ENCODE assay signal across 15 cellular contexts in genomic region chr17:46053911-46054534, GRCh38. TPM values are rescaled to one million over a fixed set of nuclear protein-coding genes. Genes with fewer than 3 reads are reported as not detected.
A peak's percentile ranks its signal among the peaks of the same experiment; 100 is the strongest.
DNase-seq lines count a peak whose midpoint lies in the region; ATAC-seq and TF ChIP-seq lines count a peak whose summit lies in the region.
"Had no signal": no experiment of that assay in that cellular context is flagged by ENCODE, and none has a peak within 500 bp of the region (broad histone marks: within the 10 kb centered on the region; RNA-seq: fewer than 3 reads in every experiment).

No MANE protein-coding gene starts in this region.

- ATAC-seq in SK-N-SH treated with all-trans-retinoic acid at 6 μM for 48 hours = peak; percentile 14; the same call in 1 of the 3 replicates
- ATAC-seq in gastrocnemius medialis = peak in 1 of 2 donors; percentile 10
- ATAC-seq in HG03342 (IDR thresholded peaks at IDR 0.05; ENCODE audit: unreplicated experiment) = no peak
- ATAC-seq: activated naive CD4-positive, alpha-beta T cell treated with anti-CD3 and anti-CD28 coated beads, Interleukin-2, amount 50 U/mL, for 72 hours had no signal

- H3K4me2 ChIP-seq in SK-N-SH = no peak overlapping the region

- H3K4me1 Mint-ChIP-seq in chondrocyte (ENCODE audit: low read depth) = peaks cover 28% of the 10 kb centered on the region

- no peak for TF ChIP-seq RAD21 in SK-N-SH (IDR thresholded peaks at IDR 0.05; ENCODE audit: low read length)

- no peak overlapping the region for H3K9ac ChIP-seq in SK-N-SH

- H3K4me3 ChIP-seq in SK-N-SH (ENCODE audit: low read depth in 2 of 2, low read length in 1 of 2) = no peak overlapping the region
- H3K4me3 ChIP-seq in gastrocnemius medialis = no peak overlapping the region
- H3K4me3 ChIP-seq: esophagus muscularis mucosa had no signal

- peaks cover 2 to 17% of the 10 kb centered on the region in 2 experiments; a peak in 3 of 4 replicates for H3K4me1 ChIP-seq in SK-N-SH (ENCODE audit: control insufficient read depth in 1 of 2, insufficient read depth in 2 of 2, low read depth in 1 of 2, low read length in 1 of 2)
- peaks cover 24 to 26% of the 10 kb centered on the region in 2 donors for H3K4me1 ChIP-seq in gastrocnemius medialis

- no peaks in the 10 kb centered on the region for H3K9me3 ChIP-seq in SK-N-SH
- H3K9me3 ChIP-seq in gastrocnemius medialis = no peaks in the 10 kb centered on the region
- H3K9me3 ChIP-seq: esophagus muscularis mucosa had no signal

- TF ChIP-seq EP300 in SK-N-SH (IDR thresholded peaks at IDR 0.05; ENCODE audit: borderline replicate concordance in 1 of 2, low read depth in 1 of 2, low read length in 1 of 2) = no peak

- WGBS in SK-N-SH (ENCODE audit: low lambda C conversion rate) = 87% methylated on average over 8 of the region's 8 CpGs

- H3K36me3 ChIP-seq in SK-N-SH (replicated peaks in 1 of 2; ENCODE audit: control insufficient read depth in 1 of 2, insufficient read depth in 2 of 2, low read length in 1 of 2) (peaks cover 16 to 42% of the 10 kb centered on the region in 2 experiments), gastrocnemius medialis (peaks cover 0 to 16% of the 10 kb centered on the region in 2 donors)

- intact Hi-C loops in gastrocnemius medialis (cut with DNase I; ENCODE audit: low total_unique reads) = no loop called here

- H3K27me3 ChIP-seq in SK-N-SH (ENCODE audit: insufficient read depth) (no peaks in the 10 kb centered on the region), gastrocnemius medialis (no peaks in the 10 kb centered on the region)
- H3K27me3 ChIP-seq: esophagus muscularis mucosa had no signal

- TF ChIP-seq CTCF in SK-N-SH (IDR thresholded peaks at IDR 0.05) (no peak), chondrocyte (IDR thresholded peaks at IDR 0.05) (no peak), gastrocnemius medialis (IDR thresholded peaks at IDR 0.05 in 4 of 5, conservative IDR thresholded peaks at IDR 0.05 in 1 of 5) (no peak), GM20000 (IDR thresholded peaks at IDR 0.05; ENCODE audit: extremely low read depth, missing control alignments) (no peak)

- DNase-seq in SK-N-SH (no peak), RPMI7951 (ENCODE audit: low read depth) (peak; percentile 42), chondrocyte (ENCODE audit: low spot score) (no peak), gastrocnemius medialis (no peak), GM20000 (ENCODE audit: low spot score) (no peak), SKM-1 treated with dmso at 0.1 percent for 144 hours (lab: John Stamatoyannopoulos, UW; ENCODE audit: unreplicated experiment) (no peak)
- DNase-seq: cortex of kidney, NCI-H345 had no signal

- H2AFZ ChIP-seq in SK-N-SH (ENCODE audit: low read depth) = no peak overlapping the region

- peaks cover 39% of the 10 kb centered on the region for H3F3A ChIP-seq in SK-N-SH (replicated peaks; ENCODE audit: insufficient read depth)

- no peaks in the 10 kb centered on the region for H3K9me3 Mint-ChIP-seq in chondrocyte (ENCODE audit: low read depth)
- H3K9me3 Mint-ChIP-seq: activated naive CD4-positive, alpha-beta T cell treated with anti-CD3 and anti-CD28 coated beads, Interleukin-2, amount 50 U/mL, for 72 hours had no signal

- peaks cover 67% of the 10 kb centered on the region for H3K79me2 ChIP-seq in SK-N-SH (ENCODE audit: insufficient read depth)

- H3K27me3 Mint-ChIP-seq in chondrocyte (ENCODE audit: low read depth) = no peaks in the 10 kb centered on the region

- CTCF ChIA-PET in SK-N-SH (lab: Yijun Ruan, JAX) = interaction anchor here (1.0 to 1.7 kb wide), 3 partner anchors 9 to 18 kb away, joined by 3 to 4 read pairs (median 4); no protein-coding TSS in a partner anchor

- H3K4me3 Mint-ChIP-seq in chondrocyte (ENCODE audit: unreplicated experiment) = no peak overlapping the region

- TF ChIP-seq POLR2A in gastrocnemius medialis (IDR thresholded peaks at IDR 0.05) = no peak

- H3K27ac ChIP-seq in SK-N-SH (ENCODE audit: low read depth in 2 of 2, low read length in 1 of 2) (no peak overlapping the region), gastrocnemius medialis (peak overlapping the region in 3 of 4 donors; percentile 22 to 40 (median 32))
- H3K27ac ChIP-seq: 22Rv1, esophagus muscularis mucosa had no signal

- no peaks in the 10 kb centered on the region for H3K9me2 ChIP-seq in SK-N-SH

- H3K27ac Mint-ChIP-seq in chondrocyte (ENCODE audit: unreplicated experiment) = peak overlapping the region; percentile 77
- H3K27ac Mint-ChIP-seq: activated naive CD4-positive, alpha-beta T cell treated with anti-CD3 and anti-CD28 coated beads, Interleukin-2, amount 50 U/mL, for 72 hours had no signal

- POLR2A ChIA-PET in SK-N-SH (lab: Yijun Ruan, JAX) = no interaction called here

- H3K36me3 Mint-ChIP-seq in chondrocyte (ENCODE audit: low read depth) = peaks cover 24% of the 10 kb centered on the region

- peaks cover 52% of the 10 kb centered on the region for H4K20me1 ChIP-seq in SK-N-SH (ENCODE audit: insufficient read depth)

- in situ Hi-C loops in gastrocnemius medialis (cut with MboI; ENCODE audit: low sequenced_read_pairs in 4 of 4) = no loop called here

TF ChIP-seq in SK-N-SH treated with all-trans-retinoic acid at 6 μM for 48 hours, 23 proteins besides CTCF, POLR2A, EP300 and RAD21 (continues in another document):
- TF ChIP-seq, protein P1, sequence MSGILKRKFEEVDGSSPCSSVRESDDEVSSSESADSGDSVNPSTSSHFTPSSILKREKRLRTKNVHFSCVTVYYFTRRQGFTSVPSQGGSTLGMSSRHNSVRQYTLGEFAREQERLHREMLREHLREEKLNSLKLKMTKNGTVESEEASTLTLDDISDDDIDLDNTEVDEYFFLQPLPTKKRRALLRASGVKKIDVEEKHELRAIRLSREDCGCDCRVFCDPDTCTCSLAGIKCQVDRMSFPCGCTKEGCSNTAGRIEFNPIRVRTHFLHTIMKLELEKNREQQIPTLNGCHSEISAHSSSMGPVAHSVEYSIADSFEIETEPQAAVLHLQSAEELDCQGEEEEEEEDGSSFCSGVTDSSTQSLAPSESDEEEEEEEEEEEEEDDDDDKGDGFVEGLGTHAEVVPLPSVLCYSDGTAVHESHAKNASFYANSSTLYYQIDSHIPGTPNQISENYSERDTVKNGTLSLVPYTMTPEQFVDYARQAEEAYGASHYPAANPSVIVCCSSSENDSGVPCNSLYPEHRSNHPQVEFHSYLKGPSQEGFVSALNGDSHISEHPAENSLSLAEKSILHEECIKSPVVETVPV (CRISPR knock-in tag; IDR thresholded peaks at IDR 0.05) = no peak
- TF ChIP-seq RARB (CRISPR knock-in tag; IDR thresholded peaks at IDR 0.05) (no peak), OSR1 (CRISPR knock-in tag; IDR thresholded peaks at IDR 0.05) (no peak), TCF4 (CRISPR knock-in tag; IDR thresholded peaks at IDR 0.05; ENCODE audit: borderline replicate concordance) (no peak), ZC3H10 (CRISPR knock-in tag; IDR thresholded peaks at IDR 0.05) (no peak), ZFP3 (CRISPR knock-in tag; IDR thresholded peaks at IDR 0.05) (no peak), ZNF70 (CRISPR knock-in tag; IDR thresholded peaks at IDR 0.05) (no peak)

TF ChIP-seq in SK-N-SH, 30 proteins besides CTCF, POLR2A, EP300 and RAD21:
- TF ChIP-seq USF1 (IDR thresholded peaks at IDR 0.05; ENCODE audit: borderline replicate concordance, low read depth) (no peak), FOXJ3 (CRISPR knock-in tag; IDR thresholded peaks at IDR 0.05) (no peak), USF2 (IDR thresholded peaks at IDR 0.05; ENCODE audit: borderline replicate concordance, low read depth, low read length) (no peak), RXRA (IDR thresholded peaks at IDR 0.05; ENCODE audit: borderline replicate concordance, low read depth) (no peak), MEF2A (IDR thresholded peaks at IDR 0.05; ENCODE audit: borderline replicate concordance, low read depth) (no peak), IRF3 (IDR thresholded peaks at IDR 0.05; ENCODE audit: low read depth, low read length) (no peak), EZH2phosphoT487 (IDR thresholded peaks at IDR 0.05; ENCODE audit: borderline replicate concordance, low read depth) (no peak), NFIC (IDR thresholded peaks at IDR 0.05; ENCODE audit: borderline replicate concordance) (no peak), GATA2 (CRISPR knock-in tag; IDR thresholded peaks at IDR 0.05) (no peak)
- TF ChIP-seq, protein P2, sequence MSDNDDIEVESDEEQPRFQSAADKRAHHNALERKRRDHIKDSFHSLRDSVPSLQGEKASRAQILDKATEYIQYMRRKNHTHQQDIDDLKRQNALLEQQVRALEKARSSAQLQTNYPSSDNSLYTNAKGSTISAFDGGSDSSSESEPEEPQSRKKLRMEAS (IDR thresholded peaks at IDR 0.05; ENCODE audit: low read depth) = no peak

RNA-seq across cellular contexts. Expression of gene STH, which starts 55.0 kb away (rescaled TPM):
- polyA plus RNA-seq in SK-N-SH (2012; rRNA removed) = not detected in 2 replicates
- not detected in 2 replicates for polyA plus RNA-seq in SK-N-SH (2012; cell fraction: cytosol; rRNA removed)
- not detected in 2 replicates for polyA plus RNA-seq in SK-N-SH (2012; cell fraction: nucleus; rRNA removed)
- total RNA-seq in RPMI7951 (2014; rRNA removed; shearing (Covaris generic)) = not detected in 2 replicates
- total RNA-seq in chondrocyte = not detected in 3 replicates
- total RNA-seq in gastrocnemius medialis = not detected
- total RNA-seq: activated naive CD4-positive, alpha-beta T cell treated with anti-CD3 and anti-CD28 coated beads, Interleukin-2, amount 50 U/mL, for 72 hours; esophagus muscularis mucosa; osteocyte; subcutaneous adipose tissue had no signal

Comparison
In these comparisons a context has a peak if more than half of its experiments do, and no peak if none do; other contexts are left out.
1. H3K27ac ChIP-seq: peak in gastrocnemius medialis (3 of 4); none in SK-N-SH (0 of 2).